Comparison of ENCODE assay signal across 9 cellular contexts in the genomic region with DNA sequence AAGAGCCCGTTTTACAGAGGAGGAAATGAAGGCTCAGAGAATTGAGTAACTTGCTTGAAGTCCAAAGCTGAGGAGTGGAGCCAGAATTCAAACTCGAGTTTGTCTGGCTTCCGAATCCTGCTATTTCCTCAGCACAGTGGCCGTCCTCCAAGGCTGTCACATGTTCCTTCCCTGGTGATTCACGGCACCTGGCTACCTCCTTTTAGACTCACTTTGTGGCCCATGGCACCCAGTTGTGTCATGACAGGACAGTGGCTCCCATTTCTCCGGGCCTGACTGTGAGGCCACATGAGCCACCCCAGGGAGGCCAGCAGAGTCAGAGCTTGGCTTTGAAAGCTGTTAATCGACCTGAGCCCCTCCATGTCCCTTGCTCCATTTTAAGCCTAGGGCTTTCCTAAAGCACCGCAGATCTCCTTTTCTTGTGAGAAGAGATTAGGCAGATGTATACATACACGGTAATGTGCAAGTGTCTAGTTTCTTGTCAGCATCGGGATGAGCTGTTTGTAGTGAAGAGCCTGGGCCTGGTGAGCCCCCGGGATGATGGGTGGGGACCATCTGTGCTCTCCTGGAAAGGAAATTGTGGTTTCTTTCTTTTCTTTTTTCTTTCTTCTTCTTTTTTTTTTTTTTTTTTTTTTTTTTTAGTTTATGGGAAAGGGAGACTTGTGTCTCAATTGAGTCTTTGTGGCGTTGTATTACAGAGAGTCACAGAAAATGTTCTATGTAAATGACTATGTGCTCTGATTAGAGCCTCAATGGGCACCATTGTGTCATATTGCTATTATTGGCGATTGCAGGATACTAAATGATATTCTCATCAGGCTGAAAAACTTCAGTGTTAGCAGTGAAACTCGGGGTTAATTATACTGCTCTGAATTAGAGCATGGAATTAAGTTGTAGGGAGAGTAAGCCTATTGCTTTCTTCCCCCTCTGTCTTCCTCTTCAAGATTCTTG. TPM values are rescaled to one million over a fixed set of nuclear protein-coding genes. Genes with fewer than 3 reads are reported as not detected.
A peak's percentile ranks its signal among the peaks of the same experiment; 100 is the strongest.
DNase-seq lines count a peak whose midpoint lies in the region; ATAC-seq and TF ChIP-seq lines count a peak whose summit lies in the region.
"Had no signal": no experiment of that assay in that cellular context is flagged by ENCODE, and none has a peak within 500 bp of the region (broad histone marks: within the 10 kb centered on the region; RNA-seq: fewer than 3 reads in every experiment).

No MANE protein-coding gene starts in this region.

- 0 out of 2 replicates have a peak overlapping the region, but pooled peaks have one; percentile 13 for H3K4me2 ChIP-seq in DND-41 (ENCODE audit: insufficient read depth, low read length)

- H3K27me3 ChIP-seq in DND-41 (ENCODE audit: insufficient read depth, low read length, poor library complexity) (no peaks in the 10 kb centered on the region), heart left ventricle (no peaks in the 10 kb centered on the region)
- H3K27me3 ChIP-seq in effector memory CD4-positive, alpha-beta T cell (replicated peaks; ENCODE audit: control insufficient read depth, insufficient read depth, low read length, poor library complexity, severe bottlenecking), result no peaks in the 10 kb centered on the region

- no peaks in the 10 kb centered on the region for H3K79me2 ChIP-seq in DND-41 (ENCODE audit: insufficient read depth, low read length)

- TF ChIP-seq CTCF in DND-41 (IDR thresholded peaks at IDR 0.05; ENCODE audit: borderline replicate concordance, extremely low read depth, low read length, poor library complexity, severe bottlenecking) (no peak), heart left ventricle (IDR thresholded peaks at IDR 0.05) (no peak), type B pancreatic cell (conservative IDR thresholded peaks at IDR 0.05) (no peak)

- DNase-seq in DND-41 (peak; percentile 70), T-cell (no peak), heart left ventricle (peak in 3 of 5 donors; percentile 25 to 64 (median 64)), sciatic nerve (ENCODE audit: low spot score) (peak; percentile 77), type B pancreatic cell (ENCODE audit: extremely low spot score, unreplicated experiment) (no peak), SHP77 (lab: John Stamatoyannopoulos, UW) (no peak)
- DNase-seq in effector memory CD4-positive, alpha-beta T cell, result no peak
- DNase-seq: NCI-H1694 had no signal

- H3K9me3 ChIP-seq in DND-41 (ENCODE audit: insufficient read depth, low read length, severe bottlenecking) (no peaks in the 10 kb centered on the region), heart left ventricle (no peaks in the 10 kb centered on the region)
- H3K9me3 ChIP-seq in effector memory CD4-positive, alpha-beta T cell (ENCODE audit: control insufficient read depth, low read length), result no peaks in the 10 kb centered on the region

- H2AFZ ChIP-seq in DND-41 (ENCODE audit: low read depth, low read length), result no peak overlapping the region

- POLR2A ChIA-PET in T-cell (lab: Charles Lee), result interaction anchor here in 1 of 2 donors (0.5 kb wide), 1 partner anchor 15 kb away, joined by 12 read pairs; no protein-coding TSS in a partner anchor

- H3K27me3 Mint-ChIP-seq in T-cell (no peaks in the 10 kb centered on the region), type B pancreatic cell (no peaks in the 10 kb centered on the region)

- H3K27ac ChIP-seq in DND-41 (ENCODE audit: low read length) (no peak overlapping the region), heart left ventricle (peak overlapping the region in 8 of 12 donors; percentile 3 to 87 (median 27))
- H3K27ac ChIP-seq in effector memory CD4-positive, alpha-beta T cell (ENCODE audit: insufficient read depth, low read length, poor library complexity, severe bottlenecking), result no peak overlapping the region

- TF ChIP-seq POLR2A in heart left ventricle (IDR thresholded peaks at IDR 0.05), result no peak

- H3K27ac Mint-ChIP-seq in T-cell, result peak overlapping the region; percentile 76 to 78
- no peak overlapping the region for H3K27ac Mint-ChIP-seq in type B pancreatic cell

- H3K4me3 Mint-ChIP-seq in T-cell, result peak overlapping the region in 2 of 3 donors; percentile 0 to 45
- no peak overlapping the region for H3K4me3 Mint-ChIP-seq in type B pancreatic cell

- H4K20me1 ChIP-seq in DND-41 (ENCODE audit: insufficient read depth, low read length), result no peaks in the 10 kb centered on the region; the same call in 1 of the 2 replicates

- peaks cover 31% of the 10 kb centered on the region for H3K36me3 Mint-ChIP-seq in T-cell
- peaks cover 4% of the 10 kb centered on the region for H3K36me3 Mint-ChIP-seq in type B pancreatic cell

- no peaks in the 10 kb centered on the region for H3K36me3 ChIP-seq in DND-41 (ENCODE audit: insufficient read depth, low read length)
- no peaks in the 10 kb centered on the region for H3K36me3 ChIP-seq in heart left ventricle
- H3K36me3 ChIP-seq in effector memory CD4-positive, alpha-beta T cell (ENCODE audit: control insufficient read depth, insufficient read depth, low read length), result no peaks in the 10 kb centered on the region

- H3K4me1 ChIP-seq in DND-41 (ENCODE audit: insufficient read depth, low read length) (peaks cover 18% of the 10 kb centered on the region), heart left ventricle (peaks cover 0 to 75% (median 20%) of the 10 kb centered on the region in 12 donors)
- peaks cover 11% of the 10 kb centered on the region for H3K4me1 ChIP-seq in effector memory CD4-positive, alpha-beta T cell (ENCODE audit: control insufficient read depth, insufficient read depth, low read length, poor library complexity, severe bottlenecking)

- CTCF ChIA-PET in T-cell (lab: Charles Lee), result interaction anchor here (0.6 to 1.0 kb wide), 2 partner anchors 22 to 185 kb away, joined by 3 to 6 read pairs; no protein-coding TSS in a partner anchor

- no peak overlapping the region for H3K4me3 ChIP-seq in DND-41 (ENCODE audit: low read depth in 1 of 2, low read length in 2 of 2)
- H3K4me3 ChIP-seq in heart left ventricle, result no peak overlapping the region
- H3K4me3 ChIP-seq in effector memory CD4-positive, alpha-beta T cell (ENCODE audit: insufficient read depth, low read depth, low read length, poor library complexity, severe bottlenecking), result no peak overlapping the region

- H3K9me3 Mint-ChIP-seq in T-cell, result no peaks in the 10 kb centered on the region
- H3K9me3 Mint-ChIP-seq in type B pancreatic cell, result no peaks in the 10 kb centered on the region

- peak; percentile 93 for ATAC-seq in DND-41 (ENCODE audit: insufficient read depth, low read depth)
- peak in 2 of 4 experiments; percentile 32 to 34 for ATAC-seq in T-cell (replicated peaks in 1 of 4)
- ATAC-seq in heart left ventricle, result peak in 3 of 4 donors; percentile 49 to 75 (median 52)
- ATAC-seq in sciatic nerve, result peak; percentile 79
- no peak for ATAC-seq in HG03521 (IDR thresholded peaks at IDR 0.05; ENCODE audit: unreplicated experiment)

- H3K9ac ChIP-seq in DND-41 (ENCODE audit: low read depth, low read length), result no peak overlapping the region

- H3K4me1 Mint-ChIP-seq in T-cell, result peaks cover 71 to 82% (median 80%) of the 10 kb centered on the region in 3 donors
- peaks cover 44% of the 10 kb centered on the region for H3K4me1 Mint-ChIP-seq in type B pancreatic cell (ENCODE audit: unreplicated experiment)

- intact Hi-C loops in heart left ventricle (cut with DNase I), result no loop called here
- intact Hi-C loops in sciatic nerve (cut with DNase I), result no loop called here

- WGBS in heart left ventricle, 4 donors, result 54 to 74% (median 65%) methylated on average over 14 of the region's 14 CpGs

RNA-seq across cellular contexts. Expression of gene PTPRJ, which starts 54.8 kb away (rescaled TPM):
- total RNA-seq in T-cell (10 to 100 TPM; 44.8 to 71.0 (median 57.9) TPM), heart left ventricle (10 to 100 TPM in 3 of 9 donors, 1 to 10 TPM in 6; 5.5 to 39.0 (median 6.9) TPM), sciatic nerve (35.1 TPM), type B pancreatic cell (ENCODE audit: low replicate concordance) (18.6 and 21.6 TPM in 2 replicates)
- 1 to 10 TPM; 1.2 to 1.5 TPM for polyA plus RNA-seq in heart left ventricle

Comparison
In these comparisons a context has a peak if more than half of its experiments do, and no peak if none do; other contexts are left out.
1. DNase-seq: peak in DND-41 (single experiment), heart left ventricle (3 of 5) and sciatic nerve (single experiment); none in T-cell (0 of 34), type B pancreatic cell (single experiment), SHP77 (0 of 2) and effector memory CD4-positive, alpha-beta T cell (0 of 3).
2. H3K27ac ChIP-seq: peak in heart left ventricle (8 of 12); none in DND-41 (single experiment) and effector memory CD4-positive, alpha-beta T cell (single experiment).